16 cellular contexts compared by ENCODE assay signal in genomic region chr15:90936823-90937222, GRCh38. TPM values are rescaled to one million over a fixed set of nuclear protein-coding genes. Genes with fewer than 3 reads are reported as not detected.
A peak's percentile ranks its signal among the peaks of the same experiment; 100 is the strongest.
DNase-seq lines count a peak whose midpoint lies in the region; ATAC-seq, FAIRE-seq and TF ChIP-seq lines count a peak whose summit lies in the region.
"Had no signal": no experiment of that assay in that cellular context is flagged by ENCODE, and none has a peak within 500 bp of the region (broad histone marks: within the 10 kb centered on the region; RNA-seq: fewer than 3 reads in every experiment).

No MANE protein-coding gene starts in this region.

- peak overlapping the region; percentile 5 for H3K9ac ChIP-seq in iPS-15b (ENCODE audit: low read depth, low read length)

- peaks cover 16% of the 10 kb centered on the region for H3K4me1 Mint-ChIP-seq in Caco-2 (ENCODE audit: low read depth, unreplicated experiment)
- H3K4me1 Mint-ChIP-seq in activated CD4-positive, alpha-beta memory T cell treated with anti-CD3 and anti-CD28 coated beads, Interleukin-2, amount 10 ng/mL, durations not matched to agents 7 days and 5 days: peaks cover 39% of the 10 kb centered on the region

- H3K9me3 Mint-ChIP-seq in Caco-2 (ENCODE audit: unreplicated experiment): no peaks in the 10 kb centered on the region
- no peaks in the 10 kb centered on the region for H3K9me3 Mint-ChIP-seq in activated CD4-positive, alpha-beta memory T cell treated with anti-CD3 and anti-CD28 coated beads, Interleukin-2, amount 10 ng/mL, durations not matched to agents 7 days and 5 days

- TF ChIP-seq EP300 in A549 (IDR thresholded peaks at IDR 0.05): no peak

- no TSS peak for BruUV-seq in Caco-2 (replicated peaks; lab: Mats Ljungman, UMichigan)

- H3K27me3 ChIP-seq in Caco-2 (replicated peaks; ENCODE audit: control insufficient read depth, insufficient read depth, low read length) (no peaks in the 10 kb centered on the region; the same call in 1 of the 2 replicates), iPS-15b (ENCODE audit: control insufficient read depth, insufficient read depth, low read length) (peaks cover 10% of the 10 kb centered on the region)
- H3K27me3 ChIP-seq: ovary had no signal

- no peaks in the 10 kb centered on the region for H3K9me3 ChIP-seq in A549
- H3K9me3 ChIP-seq in Caco-2: no peaks in the 10 kb centered on the region
- no peaks in the 10 kb centered on the region for H3K9me3 ChIP-seq in iPS-15b (ENCODE audit: control insufficient read depth, insufficient read depth, low read length)
- H3K9me3 ChIP-seq: ovary had no signal

- H3K4me2 ChIP-seq in A549: peak overlapping the region; percentile 94

- H3K4me3 Mint-ChIP-seq in Caco-2 (ENCODE audit: unreplicated experiment): peak overlapping the region; percentile 87
- H3K4me3 Mint-ChIP-seq in activated CD4-positive, alpha-beta memory T cell treated with anti-CD3 and anti-CD28 coated beads, Interleukin-2, amount 10 ng/mL, durations not matched to agents 7 days and 5 days: peak overlapping the region; percentile 83

- POLR2A ChIA-PET in A549 (lab: Yijun Ruan, JAX): no interaction called here
- POLR2A ChIA-PET in Caco-2 (lab: Charles Lee): interaction anchor here (0.8 kb wide), 1 partner anchor 18 kb away, joined by 3 read pairs; the partner anchor contains the start of gene RCCD1
- POLR2A ChIA-PET in activated CD4-positive, alpha-beta memory T cell treated with anti-CD3 and anti-CD28 coated beads, Interleukin-2, amount 10 ng/mL, durations not matched to agents 7 days and 5 days (lab: Charles Lee): interaction anchor here (0.7 to 11.6 kb wide), 3 partner anchors 12 to 246 kb away, joined by 3 to 198 read pairs (median 4); partner anchors contain the start of gene RCCD1

- TF ChIP-seq RAD21 in A549 (conservative IDR thresholded peaks at IDR 0.05 in 1 of 2, IDR thresholded peaks at IDR 0.05 in 1 of 2): no peak

- no peak overlapping the region for H3K27ac ChIP-seq in A549
- H3K27ac ChIP-seq: HL-60 had no signal

- H3K27me3 Mint-ChIP-seq in Caco-2 (ENCODE audit: insufficient read depth, unreplicated experiment): no peaks in the 10 kb centered on the region
- no peaks in the 10 kb centered on the region for H3K27me3 Mint-ChIP-seq in activated CD4-positive, alpha-beta memory T cell treated with anti-CD3 and anti-CD28 coated beads, Interleukin-2, amount 10 ng/mL, durations not matched to agents 7 days and 5 days

- no peak overlapping the region for H3K4me3 ChIP-seq in A549
- no peak overlapping the region for H3K4me3 ChIP-seq in Caco-2 (ENCODE audit: low read depth, low read length)
- no peak overlapping the region for H3K4me3 ChIP-seq in iPS-15b (ENCODE audit: low read depth, low read length)

- intact Hi-C loops in Caco-2 (cut with micrococcal nuclease; ENCODE audit: unreplicated experiment): loop anchor here (10.0 kb wide), 1 partner anchor 338 kb away; no protein-coding TSS in a partner anchor

- no peak for TF ChIP-seq CTCF in A549 (IDR thresholded peaks at IDR 0.05)
- TF ChIP-seq CTCF in Caco-2 (IDR thresholded peaks at IDR 0.05; ENCODE audit: insufficient read depth in 1 of 2, low read depth in 1 of 2, low read length in 1 of 2, severe bottlenecking in 1 of 2, unreplicated experiment in 1 of 2): no peak

- peaks cover 51% of the 10 kb centered on the region for H3K36me3 Mint-ChIP-seq in Caco-2 (ENCODE audit: insufficient read depth, unreplicated experiment)
- H3K36me3 Mint-ChIP-seq in activated CD4-positive, alpha-beta memory T cell treated with anti-CD3 and anti-CD28 coated beads, Interleukin-2, amount 10 ng/mL, durations not matched to agents 7 days and 5 days (ENCODE audit: low read depth): peaks cover 38% of the 10 kb centered on the region

- CTCF ChIA-PET in A549 (lab: Yijun Ruan, JAX) (interaction anchor here (0.5 to 16.4 kb wide), 6 partner anchors 14 to 469 kb away, joined by 3 to 536 read pairs (median 8); partner anchors contain the start of genes MAN2A2 and RCCD1), Caco-2 (lab: Charles Lee) (interaction anchor here (0.6 kb wide), 1 partner anchor 31 kb away, joined by 3 read pairs; no protein-coding TSS in a partner anchor)
- CTCF ChIA-PET in activated CD4-positive, alpha-beta memory T cell treated with anti-CD3 and anti-CD28 coated beads, Interleukin-2, amount 10 ng/mL, durations not matched to agents 7 days and 5 days (lab: Charles Lee): interaction anchor here (0.9 to 9.6 kb wide), 4 partner anchors 20 to 96 kb away, joined by 3 to 167 read pairs (median 6); partner anchors contain the start of gene RCCD1

- peaks cover 19% of the 10 kb centered on the region for H3K4me1 ChIP-seq in A549
- peaks cover 3% of the 10 kb centered on the region; the same call in 1 of the 2 replicates for H3K4me1 ChIP-seq in Caco-2
- peaks cover 14% of the 10 kb centered on the region for H3K4me1 ChIP-seq in iPS-15b (ENCODE audit: control insufficient read depth, insufficient read depth, low read length)

- 78% methylated on average over 1 of the region's 1 CpG for WGBS in A549 (ENCODE audit: missing lambda C conversion rate)

- H3K27ac Mint-ChIP-seq in Caco-2 (ENCODE audit: unreplicated experiment): no peak overlapping the region
- H3K27ac Mint-ChIP-seq in activated CD4-positive, alpha-beta memory T cell treated with anti-CD3 and anti-CD28 coated beads, Interleukin-2, amount 10 ng/mL, durations not matched to agents 7 days and 5 days: peak overlapping the region; percentile 50

- no peak for TF ChIP-seq POLR2A in A549 (IDR thresholded peaks at IDR 0.05; ENCODE audit: low read length)

- H3K36me3 ChIP-seq in Caco-2 (ENCODE audit: control insufficient read depth, insufficient read depth, low read length): peaks cover 2% of the 10 kb centered on the region; the same call in 1 of the 2 replicates
- H3K36me3 ChIP-seq in iPS-15b (ENCODE audit: control insufficient read depth, insufficient read depth, low read length): peaks cover 23% of the 10 kb centered on the region
- H3K36me3 ChIP-seq: ovary had no signal

- no peak for ATAC-seq in A549
- no peak for ATAC-seq in GM21515 (IDR thresholded peaks at IDR 0.05; ENCODE audit: unreplicated experiment)
- ATAC-seq: left lobe of liver had no signal

- FAIRE-seq in A549 (lab: Jason Lieb, UNC): no peak
- FAIRE-seq: H1 had no signal

- DNase-seq in A549 (ENCODE audit: low read depth in 1 of 2, low spot score in 1 of 2) (no peak), Caco-2 (no peak), activated gamma-delta T cell (lab: John Stamatoyannopoulos, UW) (no peak), hippocampal formation (lab: John Stamatoyannopoulos, UW) (no peak)
- no peak for DNase-seq in activated CD4-positive, alpha-beta memory T cell treated with anti-CD3 and anti-CD28 coated beads, Interleukin-2, amount 10 ng/mL, durations not matched to agents 7 days and 5 days
- DNase-seq in activated CD4-positive, CD25-positive, alpha-beta regulatory T cell (lab: John Stamatoyannopoulos, UW): no peak
- DNase-seq: activated CD4-positive, alpha-beta T cell treated with anti-CD3 and anti-CD28 coated beads for 4 hours; effector CD4-positive, alpha-beta T cell; NCI-H1105; ovary; SHP77 had no signal

RNA-seq across cellular contexts. Expression of gene UNC45A, which starts 1.7 kb away (rescaled TPM):
- polyA plus RNA-seq in A549 (2011; rRNA removed) (47.7 and 48.2 TPM in 2 replicates), A549 (2017; fragmentation: RNase III; extraction: RNeasy Plus Mini Kit Qiagen cat#74134 plus additional on column Dnase treatment) (76.9 to 82.5 TPM (median 80.4 TPM) in 3 replicates)
- 70.2 and 71.6 TPM in 2 replicates for polyA plus RNA-seq in A549 (2012; cell fraction: cytosol; rRNA removed)
- 128 and 156 TPM in 2 replicates for polyA plus RNA-seq in A549 (2012; cell fraction: nucleus; rRNA removed)
- 84.6 and 90.4 TPM in 2 replicates for polyA minus RNA-seq in A549 (2011; rRNA and poly(A)+ RNA removed)
- total RNA-seq in Caco-2 (2022): 62.6 and 63.8 TPM in 2 replicates
- total RNA-seq in activated CD4-positive, alpha-beta memory T cell treated with anti-CD3 and anti-CD28 coated beads, Interleukin-2, amount 10 ng/mL, durations not matched to agents 7 days and 5 days: 10 to 100 TPM; 71.3 to 75.2 TPM

RNA-seq across cellular contexts. Expression of gene HDDC3, which starts 4.5 kb away (rescaled TPM):
- polyA plus RNA-seq in A549 (2011; rRNA removed) (29.8 and 31.9 TPM in 2 replicates), A549 (2017; fragmentation: RNase III; extraction: RNeasy Plus Mini Kit Qiagen cat#74134 plus additional on column Dnase treatment) (25.3 to 29.7 TPM (median 26.1 TPM) in 3 replicates)
- polyA plus RNA-seq in A549 (2012; cell fraction: cytosol; rRNA removed): 41.6 and 42.9 TPM in 2 replicates
- 28.9 and 34.8 TPM in 2 replicates for polyA plus RNA-seq in A549 (2012; cell fraction: nucleus; rRNA removed)
- 27.4 and 33.9 TPM in 2 replicates for polyA minus RNA-seq in A549 (2011; rRNA and poly(A)+ RNA removed)
- 20.0 and 21.6 TPM in 2 replicates for total RNA-seq in Caco-2 (2022)
- total RNA-seq in activated CD4-positive, alpha-beta memory T cell treated with anti-CD3 and anti-CD28 coated beads, Interleukin-2, amount 10 ng/mL, durations not matched to agents 7 days and 5 days: 10 to 100 TPM; 37.6 to 41.7 TPM

RNA-seq across cellular contexts. Expression of gene RCCD1, which starts 17.9 kb away (rescaled TPM):
- polyA plus RNA-seq in A549 (2011; rRNA removed) (22.8 and 25.3 TPM in 2 replicates), A549 (2017; fragmentation: RNase III; extraction: RNeasy Plus Mini Kit Qiagen cat#74134 plus additional on column Dnase treatment) (37.0 to 39.4 TPM (median 37.2 TPM) in 3 replicates)
- 36.1 and 40.9 TPM in 2 replicates for polyA plus RNA-seq in A549 (2012; cell fraction: cytosol; rRNA removed)
- polyA plus RNA-seq in A549 (2012; cell fraction: nucleus; rRNA removed): 85.8 and 98.1 TPM in 2 replicates
- polyA minus RNA-seq in A549 (2011; rRNA and poly(A)+ RNA removed): 12.9 and 13.6 TPM in 2 replicates
- 26.1 and 29.6 TPM in 2 replicates for total RNA-seq in Caco-2 (2022)
- total RNA-seq in activated CD4-positive, alpha-beta memory T cell treated with anti-CD3 and anti-CD28 coated beads, Interleukin-2, amount 10 ng/mL, durations not matched to agents 7 days and 5 days: 10 to 100 TPM; 31.3 to 32.8 TPM

RNA-seq across cellular contexts. Expression of gene MAN2A2, which starts 33.7 kb away (rescaled TPM):
- 22.0 and 37.0 TPM in 2 replicates for polyA plus RNA-seq in A549 (2011; rRNA removed)
- polyA plus RNA-seq in A549 (2012; cell fraction: cytosol; rRNA removed): 56.4 and 73.9 TPM in 2 replicates
- polyA plus RNA-seq in A549 (2012; cell fraction: nucleus; rRNA removed): 415 and 583 TPM in 2 replicates
- 29.6 to 35.3 TPM (median 32.6 TPM) in 3 replicates for polyA plus RNA-seq in A549 (2017; fragmentation: RNase III; extraction: RNeasy Plus Mini Kit Qiagen cat#74134 plus additional on column Dnase treatment)
- 42.7 and 43.2 TPM in 2 replicates for polyA minus RNA-seq in A549 (2011; rRNA and poly(A)+ RNA removed)
- total RNA-seq in Caco-2 (2022): 64.9 and 69.8 TPM in 2 replicates
- 100 to 1,000 TPM; 132 to 133 TPM for total RNA-seq in activated CD4-positive, alpha-beta memory T cell treated with anti-CD3 and anti-CD28 coated beads, Interleukin-2, amount 10 ng/mL, durations not matched to agents 7 days and 5 days

RNA-seq across cellular contexts. Expression of gene FES, which starts 52.5 kb away (rescaled TPM):
- polyA plus RNA-seq in A549 (2011; rRNA removed) (0.50 and 0.53 TPM in 2 replicates), A549 (2017; fragmentation: RNase III; extraction: RNeasy Plus Mini Kit Qiagen cat#74134 plus additional on column Dnase treatment) (0.39 to 0.50 TPM (median 0.45 TPM) in 3 replicates)
- polyA plus RNA-seq in A549 (2012; cell fraction: cytosol; rRNA removed): 1.4 and 1.7 TPM in 2 replicates
- polyA plus RNA-seq in A549 (2012; cell fraction: nucleus; rRNA removed): 1.4 and 1.7 TPM in 2 replicates
- polyA minus RNA-seq in A549 (2011; rRNA and poly(A)+ RNA removed): 0.39 TPM in 1 of 2 replicates, not detected in the other
- total RNA-seq in Caco-2 (2022): 1.7 and 1.8 TPM in 2 replicates
- total RNA-seq in activated CD4-positive, alpha-beta memory T cell treated with anti-CD3 and anti-CD28 coated beads, Interleukin-2, amount 10 ng/mL, durations not matched to agents 7 days and 5 days: 10 to 100 TPM; 31.2 to 32.4 TPM
